24 cellular contexts compared by ENCODE assay signal in genomic region chr11:34648036-34648435, GRCh38. TPM values are rescaled to one million over a fixed set of nuclear protein-coding genes. Genes with fewer than 3 reads are reported as not detected.
DNase-seq lines count a peak whose midpoint lies in the region; ATAC-seq and TF ChIP-seq lines count a peak whose summit lies in the region.
"Had no signal": no experiment of that assay in that cellular context is flagged by ENCODE, and none has a peak within 500 bp of the region (broad histone marks: within the 10 kb centered on the region; RNA-seq: fewer than 3 reads in every experiment).

No MANE protein-coding gene starts in this region.

- TF ChIP-seq RAD21 in HCT116 (IDR thresholded peaks at IDR 0.05; ENCODE audit: low read depth), result no peak

- TF ChIP-seq CTCF in 22Rv1 (IDR thresholded peaks at IDR 0.05), result no peak
- no peak for TF ChIP-seq CTCF in HCT116 (IDR thresholded peaks at IDR 0.05 in 2 of 3, conservative IDR thresholded peaks at IDR 0.05 in 1 of 3; ENCODE audit: borderline replicate concordance in 1 of 3, insufficient read depth in 1 of 3, low read depth in 2 of 3, low read length in 2 of 3)
- TF ChIP-seq CTCF in mammary epithelial cell (conservative IDR thresholded peaks at IDR 0.05 in 1 of 2, IDR thresholded peaks at IDR 0.05 in 1 of 2; ENCODE audit: extremely low read depth in 1 of 2, insufficient read depth in 1 of 2, low read depth in 1 of 2, low read length in 2 of 2), result no peak
- TF ChIP-seq CTCF in neural progenitor cell (IDR thresholded peaks at IDR 0.05), result no peak
- no peak for TF ChIP-seq CTCF in CD8-positive, alpha-beta T cell (IDR thresholded peaks at IDR 0.05)

- ATAC-seq in HCT116 (no peak), HG02571 (IDR thresholded peaks at IDR 0.05; ENCODE audit: unreplicated experiment) (no peak)
- ATAC-seq in CD8-positive, alpha-beta T cell, result no peak
- ATAC-seq: Panc1 had no signal

- H3F3A ChIP-seq in neural progenitor cell (ENCODE audit: low read depth), result no peaks in the 10 kb centered on the region

- H3K79me2 ChIP-seq in HCT116 (ENCODE audit: insufficient read depth, low read length) (peaks cover 14% of the 10 kb centered on the region; the same call in 1 of the 2 replicates), mammary epithelial cell (ENCODE audit: insufficient read depth, low read length) (no peaks in the 10 kb centered on the region), neural progenitor cell (ENCODE audit: low read depth) (no peaks in the 10 kb centered on the region)

- no peaks in the 10 kb centered on the region for H3K9me3 ChIP-seq in HCT116 (ENCODE audit: control insufficient read depth in 1 of 2, insufficient read depth in 1 of 2, low read depth in 1 of 2, low read length in 2 of 2)
- no peaks in the 10 kb centered on the region for H3K9me3 ChIP-seq in mammary epithelial cell (replicated peaks; ENCODE audit: insufficient read depth, low read length)
- H3K9me3 ChIP-seq in neural progenitor cell (ENCODE audit: low read depth), result no peaks in the 10 kb centered on the region
- H3K9me3 ChIP-seq in CD8-positive, alpha-beta T cell (ENCODE audit: low read length), result no peaks in the 10 kb centered on the region
- H3K9me3 ChIP-seq: BLaER1 treated with 17β-estradiol and CSF1 and Interleukin-3, amounts not matched to agents 10 nM and 100 nM; Caco-2 had no signal

- H3K27ac Mint-ChIP-seq in neural progenitor cell, result no peak overlapping the region
- no peak overlapping the region for H3K27ac Mint-ChIP-seq in CD8-positive, alpha-beta T cell

- H4K20me1 ChIP-seq in HCT116 (ENCODE audit: insufficient read depth) (no peaks in the 10 kb centered on the region), mammary epithelial cell (ENCODE audit: insufficient read depth, low read length) (no peaks in the 10 kb centered on the region), neural progenitor cell (ENCODE audit: low read depth) (no peaks in the 10 kb centered on the region)
- H4K20me1 ChIP-seq: BLaER1 treated with 17β-estradiol and CSF1 and Interleukin-3, amounts not matched to agents 10 nM and 100 nM had no signal

- H3K27ac ChIP-seq in 22Rv1 (0 out of 2 replicates have a peak overlapping the region, but pooled peaks have one; percentile 20), HCT116 (ENCODE audit: low read depth, low read length) (no peak overlapping the region), mammary epithelial cell (ENCODE audit: insufficient read depth, low read depth, low read length) (no peak overlapping the region), neural progenitor cell (no peak overlapping the region)
- no peak overlapping the region for H3K27ac ChIP-seq in CD8-positive, alpha-beta T cell (ENCODE audit: low read depth, low read length)
- H3K27ac ChIP-seq: BLaER1 treated with 17β-estradiol and CSF1 and Interleukin-3, amounts not matched to agents 10 nM and 100 nM; SK-N-MC had no signal

- H3K9me3 Mint-ChIP-seq in neural progenitor cell, result peaks cover 5% of the 10 kb centered on the region
- H3K9me3 Mint-ChIP-seq in CD8-positive, alpha-beta T cell, result no peaks in the 10 kb centered on the region
- H3K9me3 Mint-ChIP-seq: IgD-negative memory B cell had no signal

- no peak for TF ChIP-seq POLR2A in HCT116 (IDR thresholded peaks at IDR 0.05; ENCODE audit: borderline replicate concordance, extremely low read depth, insufficient read depth, insufficient read length)

- in situ Hi-C loops in mammary epithelial cell (cut with MboI; ENCODE audit: low sequenced_read_pairs in 2 of 2), result no loop called here

- H3K27me3 ChIP-seq in HCT116 (ENCODE audit: insufficient read depth, low read length) (no peaks in the 10 kb centered on the region), mammary epithelial cell (ENCODE audit: insufficient read depth, low read length) (no peaks in the 10 kb centered on the region), neural progenitor cell (no peaks in the 10 kb centered on the region)
- H3K27me3 ChIP-seq in CD8-positive, alpha-beta T cell (ENCODE audit: insufficient read depth, low read length), result no peaks in the 10 kb centered on the region
- H3K27me3 ChIP-seq: BLaER1 treated with 17β-estradiol and CSF1 and Interleukin-3, amounts not matched to agents 10 nM and 100 nM had no signal

- H3K27me3 Mint-ChIP-seq in neural progenitor cell (ENCODE audit: insufficient read depth, low read depth), result peaks cover 8% of the 10 kb centered on the region
- peaks cover 27% of the 10 kb centered on the region for H3K27me3 Mint-ChIP-seq in CD8-positive, alpha-beta T cell (ENCODE audit: low read depth)
- H3K27me3 Mint-ChIP-seq: IgD-negative memory B cell had no signal

- H3K4me3 Mint-ChIP-seq in neural progenitor cell, result no peak overlapping the region
- H3K4me3 Mint-ChIP-seq in CD8-positive, alpha-beta T cell, result no peak overlapping the region
- H3K4me3 Mint-ChIP-seq: CD4-positive, alpha-beta memory T cell; IgD-negative memory B cell had no signal

- no peak for DNase-seq in HCT116 (ENCODE audit: low read depth, low spot score)
- DNase-seq in mammary epithelial cell, result no peak
- no peak for DNase-seq in neural progenitor cell (ENCODE audit: low spot score)
- DNase-seq in DMS79 (lab: John Stamatoyannopoulos, UW), result no peak
- no peak for DNase-seq in CD8-positive, alpha-beta T cell
- DNase-seq: AML-193; Caco-2; CD4-positive, alpha-beta memory T cell; DMS 273 treated with DMSO at 0.1 percent for 48 hours; DND-41; NCI-H1092; NCI-H1417 treated with DMSO at 0.1 percent for 48 hours; NCI-H1694 treated with DMSO at 0.1 percent for 48 hours; NCI-H2081; NCI-H2227 treated with DMSO at 0.1 percent for 48 hours; NCI-H69; SHP77 treated with DMSO at 0.1 percent for 48 hours had no signal

- WGBS in mammary epithelial cell (ENCODE audit: low coverage, missing lambda C conversion rate), result 100% methylated on average over 1 of the region's 1 CpG

- POLR2A ChIA-PET in HCT116 (lab: Charles Lee), result no interaction called here
- POLR2A ChIA-PET in CD8-positive, alpha-beta T cell (lab: Charles Lee), result no interaction called here

- H3K4me3 ChIP-seq in HCT116 (replicated peaks in 1 of 2; ENCODE audit: low read depth in 1 of 2, low read length in 2 of 2), result no peak overlapping the region
- no peak overlapping the region for H3K4me3 ChIP-seq in mammary epithelial cell (replicated peaks in 1 of 3; ENCODE audit: insufficient read depth in 1 of 3, low read depth in 2 of 3, low read length in 3 of 3)
- no peak overlapping the region for H3K4me3 ChIP-seq in neural progenitor cell
- H3K4me3 ChIP-seq in CD8-positive, alpha-beta T cell (ENCODE audit: low read depth, low read length), result no peak overlapping the region
- H3K4me3 ChIP-seq: BLaER1 treated with 17β-estradiol and CSF1 and Interleukin-3, amounts not matched to agents 10 nM and 100 nM; SK-N-MC had no signal

- BruUV-seq in HCT116 (replicated peaks; lab: Mats Ljungman, UMichigan) (no TSS peak), mammary epithelial cell (replicated peaks; lab: Mats Ljungman, UMichigan) (no TSS peak)

- H3K4me1 Mint-ChIP-seq in neural progenitor cell, result peaks cover 30% of the 10 kb centered on the region
- peaks cover 43% of the 10 kb centered on the region for H3K4me1 Mint-ChIP-seq in CD8-positive, alpha-beta T cell (ENCODE audit: low read depth)

- peaks cover 1% of the 10 kb centered on the region for H3K36me3 Mint-ChIP-seq in neural progenitor cell
- no peaks in the 10 kb centered on the region for H3K36me3 Mint-ChIP-seq in CD8-positive, alpha-beta T cell
- H3K36me3 Mint-ChIP-seq: CD4-positive, alpha-beta memory T cell; IgD-negative memory B cell had no signal

- intact Hi-C loops in HCT116 (cut with micrococcal nuclease) (no loop called here), mammary epithelial cell (cut with micrococcal nuclease) (no loop called here)
- intact Hi-C loops in CD8-positive, alpha-beta T cell (cut with DNase I, micrococcal nuclease), result no loop called here

- H3K36me3 ChIP-seq in HCT116 (ENCODE audit: control insufficient read depth in 1 of 2, insufficient read depth in 2 of 2, low read length in 2 of 2), result peaks cover 0 to 33% of the 10 kb centered on the region in 2 experiments; a peak in 1 of 4 replicates
- H3K36me3 ChIP-seq in mammary epithelial cell (ENCODE audit: insufficient read depth, low read length), result no peaks in the 10 kb centered on the region
- no peaks in the 10 kb centered on the region for H3K36me3 ChIP-seq in neural progenitor cell
- no peaks in the 10 kb centered on the region for H3K36me3 ChIP-seq in CD8-positive, alpha-beta T cell (ENCODE audit: insufficient read depth, low read length)
- H3K36me3 ChIP-seq: BLaER1 treated with 17β-estradiol and CSF1 and Interleukin-3, amounts not matched to agents 10 nM and 100 nM had no signal

- CTCF ChIA-PET in HCT116 (lab: Charles Lee) (interaction anchor here (1.6 kb wide), 1 partner anchor 8 kb away, joined by 4 read pairs; no protein-coding TSS in a partner anchor), mammary epithelial cell (lab: Charles Lee; ENCODE audit: low non-redundant PET) (no interaction called here)
- CTCF ChIA-PET in CD8-positive, alpha-beta T cell (lab: Charles Lee), result no interaction called here

- RAD21 ChIA-PET in HCT116 (lab: Charles Lee; ENCODE audit: low non-redundant PET in 1 of 2, low total read pairs in 2 of 2, uncharacterized antibody in 2 of 2, unreplicated experiment in 2 of 2), result no interaction called here

- dilution Hi-C loops in mammary epithelial cell (cut with HindIII; ENCODE audit: low sequenced_read_pairs), result no loop called here

- H3K4me1 ChIP-seq in HCT116 (ENCODE audit: control insufficient read depth in 1 of 2, insufficient read depth in 2 of 2, low read length in 2 of 2) (peaks cover 23 to 95% of the 10 kb centered on the region in 2 experiments; a peak in 3 of 4 replicates), mammary epithelial cell (ENCODE audit: insufficient read depth, low read length) (peaks cover 26% of the 10 kb centered on the region), neural progenitor cell (peaks cover 25% of the 10 kb centered on the region)
- H3K4me1 ChIP-seq in CD8-positive, alpha-beta T cell (ENCODE audit: insufficient read depth, low read length), result peaks cover 41% of the 10 kb centered on the region

- H3K9me2 ChIP-seq in HCT116 (ENCODE audit: insufficient read depth), result no peaks in the 10 kb centered on the region

- H2AFZ ChIP-seq in HCT116 (ENCODE audit: low read depth, low read length, poor library complexity, severe bottlenecking), result no peak overlapping the region
- peak overlapping the region; percentile 78 for H2AFZ ChIP-seq in mammary epithelial cell (ENCODE audit: low read depth, low read length)
- H2AFZ ChIP-seq in neural progenitor cell (replicated peaks), result peak overlapping the region; percentile 18

- H3K4me2 ChIP-seq in HCT116 (ENCODE audit: low read length) (no peak overlapping the region), mammary epithelial cell (ENCODE audit: insufficient read depth, low read depth, low read length) (no peak overlapping the region), neural progenitor cell (no peak overlapping the region)
- H3K4me2 ChIP-seq: BLaER1 treated with 17β-estradiol and CSF1 and Interleukin-3, amounts not matched to agents 10 nM and 100 nM had no signal

- no peak overlapping the region for H3K9ac ChIP-seq in HCT116 (ENCODE audit: low read length)
- no peak overlapping the region for H3K9ac ChIP-seq in mammary epithelial cell (ENCODE audit: insufficient read depth, low read length)
- H3K9ac ChIP-seq in neural progenitor cell, result no peak overlapping the region
- H3K9ac ChIP-seq: BLaER1 treated with 17β-estradiol and CSF1 and Interleukin-3, amounts not matched to agents 10 nM and 100 nM had no signal

RNA-seq across cellular contexts. Expression of gene EHF, which starts 27.1 kb away (rescaled TPM):
- 51.5 TPM for total RNA-seq in HCT116 (2021; ENCODE audit: unreplicated experiment)
- 58.5 and 60.4 TPM in 2 replicates for polyA plus RNA-seq in HCT116 (2012)
- 10 to 100 TPM in 1 of 2 donors, 1 to 10 TPM in 1; 9.7 to 41.9 TPM for total RNA-seq in mammary epithelial cell
- polyA plus RNA-seq in mammary epithelial cell, result 6.4 TPM
- polyA minus RNA-seq in mammary epithelial cell, result 5.1 TPM
- 0.12 TPM in 1 of 2 replicates, not detected in the other for total RNA-seq in neural progenitor cell (ENCODE audit: low replicate concordance)
- total RNA-seq in CD8-positive, alpha-beta T cell, result not detected
- total RNA-seq: CD4-positive, alpha-beta memory T cell; OCI-LY7 had no signal
- polyA plus RNA-seq: CD4-positive, alpha-beta memory T cell; IgD-negative memory B cell had no signal
